In genomic region chr12:94208433-94208921, GRCh38 we compare ENCODE assay signal across 1 cellular context.
A peak's percentile ranks its signal among the peaks of the same experiment; 100 is the strongest.
TF ChIP-seq lines count a peak whose summit lies in the region.

No MANE protein-coding gene starts in this region.

TF ChIP-seq in GM12878, 131 proteins besides CTCF, POLR2A, EP300 and RAD21 (continued from another document and continues in another):
- TF ChIP-seq, protein P1, sequence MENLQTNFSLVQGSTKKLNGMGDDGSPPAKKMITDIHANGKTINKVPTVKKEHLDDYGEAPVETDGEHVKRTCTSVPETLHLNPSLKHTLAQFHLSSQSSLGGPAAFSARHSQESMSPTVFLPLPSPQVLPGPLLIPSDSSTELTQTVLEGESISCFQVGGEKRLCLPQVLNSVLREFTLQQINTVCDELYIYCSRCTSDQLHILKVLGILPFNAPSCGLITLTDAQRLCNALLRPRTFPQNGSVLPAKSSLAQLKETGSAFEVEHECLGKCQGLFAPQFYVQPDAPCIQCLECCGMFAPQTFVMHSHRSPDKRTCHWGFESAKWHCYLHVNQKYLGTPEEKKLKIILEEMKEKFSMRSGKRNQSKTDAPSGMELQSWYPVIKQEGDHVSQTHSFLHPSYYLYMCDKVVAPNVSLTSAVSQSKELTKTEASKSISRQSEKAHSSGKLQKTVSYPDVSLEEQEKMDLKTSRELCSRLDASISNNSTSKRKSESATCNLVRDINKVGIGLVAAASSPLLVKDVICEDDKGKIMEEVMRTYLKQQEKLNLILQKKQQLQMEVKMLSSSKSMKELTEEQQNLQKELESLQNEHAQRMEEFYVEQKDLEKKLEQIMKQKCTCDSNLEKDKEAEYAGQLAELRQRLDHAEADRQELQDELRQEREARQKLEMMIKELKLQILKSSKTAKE (IDR thresholded peaks at IDR 0.05; ENCODE audit: low read depth, poor library complexity, severe bottlenecking), result no peak
- TF ChIP-seq ESRRA (IDR thresholded peaks at IDR 0.05; ENCODE audit: low read length) (no peak), CEBPB (IDR thresholded peaks at IDR 0.05; ENCODE audit: borderline replicate concordance in 1 of 2, low read depth in 2 of 2, low read length in 2 of 2) (no peak), CHD2 (IDR thresholded peaks at IDR 0.05; ENCODE audit: borderline replicate concordance, low read depth, low read length) (no peak; the same call in 1 of the 2 replicates), MTA3 (IDR thresholded peaks at IDR 0.05; ENCODE audit: borderline replicate concordance, low read length) (no peak), IKZF2 (IDR thresholded peaks at IDR 0.05) (peak; percentile 53 to 82; a peak in 2 of 4 replicates), SPI1 (IDR thresholded peaks at IDR 0.05; ENCODE audit: borderline replicate concordance, insufficient read depth, low read depth, low read length) (no peak), E2F4 (IDR thresholded peaks at IDR 0.05; ENCODE audit: low read depth, low read length) (no peak), WRNIP1 (IDR thresholded peaks at IDR 0.05; ENCODE audit: borderline replicate concordance, low read depth, low read length) (no peak), BCL11A (IDR thresholded peaks at IDR 0.05; ENCODE audit: low read depth, low read length) (no peak; the same call in 1 of the 2 replicates), YBX1 (IDR thresholded peaks at IDR 0.05) (no peak), RELA (IDR thresholded peaks at IDR 0.05; ENCODE audit: borderline replicate concordance, partially characterized antibody) (no peak), MXI1 (IDR thresholded peaks at IDR 0.05; ENCODE audit: low read depth, low read length) (no peak), NFIC (IDR thresholded peaks at IDR 0.05; ENCODE audit: low read depth, low read length) (peak; percentile 74; the same call in 1 of the 2 replicates), STAT1 (conservative IDR thresholded peaks at IDR 0.05) (no peak), IRF4 (IDR thresholded peaks at IDR 0.05; ENCODE audit: low read depth, low read length) (0 out of 2 replicates have a peak, but pooled peaks have one; percentile 30), NR2C2 (IDR thresholded peaks at IDR 0.05; ENCODE audit: borderline replicate concordance, control insufficient read depth, insufficient read length, low read depth) (no peak), BHLHE40 (IDR thresholded peaks at IDR 0.05; ENCODE audit: borderline replicate concordance in 1 of 2, low read depth in 2 of 2, low read length in 1 of 2) (no peak), RB1 (IDR thresholded peaks at IDR 0.05; ENCODE audit: borderline replicate concordance) (0 out of 2 replicates have a peak, but pooled peaks have one; percentile 3), IKZF1 (conservative IDR thresholded peaks at IDR 0.05) (peak; percentile 31; the same call in 1 of the 2 replicates), USF2 (IDR thresholded peaks at IDR 0.05; ENCODE audit: borderline replicate concordance, low read depth, low read length) (no peak), NFXL1 (IDR thresholded peaks at IDR 0.05; ENCODE audit: borderline replicate concordance) (no peak), PRDM15 (CRISPR knock-in tag; IDR thresholded peaks at IDR 0.05) (no peak), NR2F1 (conservative IDR thresholded peaks at IDR 0.05) (peak; percentile 16; the same call in 1 of the 2 replicates), MYC (IDR thresholded peaks at IDR 0.05; ENCODE audit: insufficient read depth, insufficient read length, insufficient replicate concordance, low read length, severe bottlenecking) (no peak), RCOR1 (conservative IDR thresholded peaks at IDR 0.05; ENCODE audit: low read depth, low read length) (no peak), FOXK2 (IDR thresholded peaks at IDR 0.05) (no peak), ATF7 (IDR thresholded peaks at IDR 0.05; ENCODE audit: low read depth) (peak; percentile 89), TCF12 (IDR thresholded peaks at IDR 0.05; ENCODE audit: low read depth, low read length) (no peak), SMAD5 (IDR thresholded peaks at IDR 0.05; ENCODE audit: low read depth) (peak; percentile 82; the same call in 1 of the 2 replicates), ZSCAN29 (IDR thresholded peaks at IDR 0.05) (no peak), ZNF217 (IDR thresholded peaks at IDR 0.05) (0 out of 2 replicates have a peak, but pooled peaks have one; percentile 55), MLLT1 (IDR thresholded peaks at IDR 0.05) (peak; percentile 70; the same call in 1 of the 2 replicates), SREBF2 (IDR thresholded peaks at IDR 0.05; ENCODE audit: low read length) (no peak), ZBED1 (IDR thresholded peaks at IDR 0.05; ENCODE audit: borderline replicate concordance) (peak; percentile 82; the same call in 1 of the 2 replicates), PBX3 (IDR thresholded peaks at IDR 0.05; ENCODE audit: insufficient replicate concordance, low read depth, low read length) (peak; percentile 84), CREB1 (IDR thresholded peaks at IDR 0.05; ENCODE audit: low read depth) (no peak; the same call in 1 of the 2 replicates), BACH1 (IDR thresholded peaks at IDR 0.05; ENCODE audit: borderline replicate concordance) (0 out of 2 replicates have a peak, but pooled peaks have one; percentile 42), POLR2AphosphoS5 (IDR thresholded peaks at IDR 0.05; ENCODE audit: low read length) (peak; percentile 88), CUX1 (IDR thresholded peaks at IDR 0.05; ENCODE audit: insufficient replicate concordance, low read depth, low read length) (no peak), POU2F2 (IDR thresholded peaks at IDR 0.05; ENCODE audit: borderline replicate concordance, low read depth, low read length) (peak; percentile 9; the same call in 2 of the 3 replicates), RAD51 (IDR thresholded peaks at IDR 0.05) (0 out of 2 replicates have a peak, but pooled peaks have one; percentile 37), TAF1 (IDR thresholded peaks at IDR 0.05; ENCODE audit: borderline replicate concordance, low read depth, low read length) (no peak), SMAD1 (IDR thresholded peaks at IDR 0.05; ENCODE audit: low read depth, partially characterized antibody) (no peak), ASH2L (IDR thresholded peaks at IDR 0.05; ENCODE audit: borderline replicate concordance, low read depth) (peak; percentile 97)
- TF ChIP-seq, protein P2, sequence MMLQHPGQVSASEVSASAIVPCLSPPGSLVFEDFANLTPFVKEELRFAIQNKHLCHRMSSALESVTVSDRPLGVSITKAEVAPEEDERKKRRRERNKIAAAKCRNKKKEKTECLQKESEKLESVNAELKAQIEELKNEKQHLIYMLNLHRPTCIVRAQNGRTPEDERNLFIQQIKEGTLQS (IDR thresholded peaks at IDR 0.05; ENCODE audit: borderline replicate concordance, extremely low read depth, low read depth, low read length), result no peak
- TF ChIP-seq, protein P3, sequence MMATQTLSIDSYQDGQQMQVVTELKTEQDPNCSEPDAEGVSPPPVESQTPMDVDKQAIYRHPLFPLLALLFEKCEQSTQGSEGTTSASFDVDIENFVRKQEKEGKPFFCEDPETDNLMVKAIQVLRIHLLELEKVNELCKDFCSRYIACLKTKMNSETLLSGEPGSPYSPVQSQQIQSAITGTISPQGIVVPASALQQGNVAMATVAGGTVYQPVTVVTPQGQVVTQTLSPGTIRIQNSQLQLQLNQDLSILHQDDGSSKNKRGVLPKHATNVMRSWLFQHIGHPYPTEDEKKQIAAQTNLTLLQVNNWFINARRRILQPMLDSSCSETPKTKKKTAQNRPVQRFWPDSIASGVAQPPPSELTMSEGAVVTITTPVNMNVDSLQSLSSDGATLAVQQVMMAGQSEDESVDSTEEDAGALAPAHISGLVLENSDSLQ (IDR thresholded peaks at IDR 0.05), result peak; percentile 94
